ENCODE assay signal across 26 cellular contexts in genomic region chr10:76743169-76743568, GRCh38.
"Had no signal": no experiment of that assay in that cellular context is flagged by ENCODE, and none has a peak within 500 bp of the region (broad histone marks: within the 10 kb centered on the region; RNA-seq: fewer than 3 reads in every experiment).

No MANE protein-coding gene starts in this region.

- H3K27me3 ChIP-seq: esophagus muscularis mucosa, foreskin keratinocyte, gastroesophageal sphincter, heart left ventricle, hepatocyte, right atrium auricular region, stomach, testis, tibial nerve, upper lobe of left lung had no signal

- H3K4me1 ChIP-seq: esophagus muscularis mucosa, foreskin keratinocyte, heart left ventricle, prostate gland, right atrium auricular region, stomach, testis, upper lobe of left lung had no signal

- H3K36me3 ChIP-seq: esophagus muscularis mucosa, gastroesophageal sphincter, heart left ventricle, prostate gland, right atrium auricular region, stomach, tibial nerve, upper lobe of left lung had no signal

- H3K9me3 ChIP-seq: esophagus muscularis mucosa, gastroesophageal sphincter, heart left ventricle, prostate gland, right atrium auricular region, stomach, testis, tibial nerve, upper lobe of left lung had no signal

- DNase-seq: dermis blood vessel endothelial cell; effector memory CD4-positive, alpha-beta T cell; foreskin keratinocyte; heart left ventricle; kidney; mesenchymal stem cell; naive thymus-derived CD8-positive, alpha-beta T cell; nephron progenitor cell; nucleus accumbens; stimulated activated CD4-positive, alpha-beta T cell treated with anti-CD3 and anti-CD28 coated beads, Interleukin-2, amount 100 ng/mL, for 24 hours; stimulated activated CD4-positive, alpha-beta T cell treated with anti-CD3 and anti-CD28 coated beads, Interleukin-4, amount 100 ng/mL, for 24 hours; stimulated activated naive CD4-positive, alpha-beta T cell treated with Interleukin-2 at 50 U/mL for 16 hours; stomach; testis; upper lobe of left lung had no signal

- ATAC-seq: foreskin keratinocyte; gastroesophageal sphincter; heart left ventricle; left lobe of liver; naive thymus-derived CD8-positive, alpha-beta T cell; sciatic nerve; stimulated activated effector memory CD8-positive, alpha-beta T cell treated with anti-CD3 and anti-CD28 coated beads, Interleukin-12 subunit alpha, Interleukin-12 subunit beta, amount 100 ng/mL, for 72 hours had no signal

- H3K27ac ChIP-seq: coronary artery, esophagus muscularis mucosa, foreskin keratinocyte, gastroesophageal sphincter, heart left ventricle, hepatocyte, prostate gland, right atrium auricular region, stomach, testis, tibial nerve, upper lobe of left lung had no signal

- H3K4me3 ChIP-seq: coronary artery, esophagus muscularis mucosa, gastroesophageal sphincter, heart left ventricle, hepatocyte, lung, prostate gland, right atrium auricular region, stomach, testis, tibial nerve, upper lobe of left lung had no signal
